In genomic region chr2:136956050-136956449, GRCh38 we compare ENCODE assay signal across 39 cellular contexts.
"Had no signal": no experiment of that assay in that cellular context is flagged by ENCODE, and none has a peak within 500 bp of the region (broad histone marks: within the 10 kb centered on the region; RNA-seq: fewer than 3 reads in every experiment).

No MANE protein-coding gene starts in this region.

- H3K9me3 ChIP-seq: ascending aorta had no signal

- H3K27me3 ChIP-seq: ascending aorta, cardiac muscle cell had no signal

- ATAC-seq: activated CD4-positive, alpha-beta T cell treated with anti-CD3 and anti-CD28 coated beads for 36 hours; activated CD4-positive, CD25-positive, alpha-beta regulatory T cell treated with anti-CD3 and anti-CD28 coated beads, Interleukin-2, amount 50 U/mL, for 24 hours; activated CD8-positive, alpha-beta memory T cell treated with anti-CD3 and anti-CD28 coated beads, Interleukin-2, amount 10 ng/mL, durations not matched to agents 7 days and 5 days; activated CD8-positive, alpha-beta T cell treated with anti-CD3 and anti-CD28 coated beads, Interleukin-2, amount 10 ng/mL, durations not matched to agents 7 days and 5 days; activated naive CD8-positive, alpha-beta T cell treated with anti-CD3 and anti-CD28 coated beads, Interleukin-2, amount 50 U/mL, for 24 hours; WTC11 had no signal

- H3K27ac Mint-ChIP-seq: activated CD4-positive, alpha-beta memory T cell treated with anti-CD3 and anti-CD28 coated beads, Interleukin-2, amount 10 ng/mL, durations not matched to agents 7 days and 5 days; activated CD4-positive, alpha-beta T cell treated with anti-CD3 and anti-CD28 coated beads for 36 hours; activated CD4-positive, alpha-beta T cell treated with anti-CD3 and anti-CD28 coated beads, Interleukin-2, amount 10 ng/mL, durations not matched to agents 7 days and 5 days; activated CD8-positive, alpha-beta memory T cell treated with anti-CD3 and anti-CD28 coated beads, Interleukin-2, amount 10 ng/mL, durations not matched to agents 7 days and 5 days; activated CD8-positive, alpha-beta T cell treated with anti-CD3 and anti-CD28 coated beads, Interleukin-2, amount 10 ng/mL, durations not matched to agents 7 days and 5 days; activated naive CD4-positive, alpha-beta T cell treated with anti-CD3 and anti-CD28 coated beads, Interleukin-2, amount 10 ng/mL, durations not matched to agents 7 days and 5 days; activated naive CD4-positive, alpha-beta T cell treated with anti-CD3 and anti-CD28 coated beads, Interleukin-2, amount 50 U/mL, for 24 hours; activated naive CD8-positive, alpha-beta T cell; activated naive CD8-positive, alpha-beta T cell treated with anti-CD3 and anti-CD28 coated beads, Interleukin-2, amount 10 ng/mL, durations not matched to agents 7 days and 5 days; activated naive CD8-positive, alpha-beta T cell treated with anti-CD3 and anti-CD28 coated beads, Interleukin-2, amount 50 U/mL, for 24 hours; activated T-cell treated with anti-CD3 and anti-CD28 coated beads, Interleukin-2, amount 50 U/mL, for 24 hours; activated T-helper 2 cell treated with anti-CD3 and anti-CD28 coated beads, Interferon-gamma antibody, Interleukin-2, Interleukin-4, amounts not matched to agents 10 μg/mL and 5 μg/mL and 100 μg/mL, durations not matched to agents 14 hours and 24 hours and 36 hours; brain; T-helper 1 cell treated with Interleukin-12 subunit alpha and Interleukin-12 subunit beta and Interleukin-4 antibody, amounts not matched to agents 30 μg/mL and 1 μg/mL, for 36 hours; T-helper 2 cell treated with Interferon-gamma antibody and Interleukin-4, amounts not matched to agents 5 μg/mL and 100 μg/mL, for 36 hours; WTC11 had no signal

- H3K4me1 ChIP-seq: ascending aorta had no signal

- H3K9me3 Mint-ChIP-seq: activated CD4-positive, alpha-beta memory T cell treated with anti-CD3 and anti-CD28 coated beads, Interleukin-2, amount 10 ng/mL, durations not matched to agents 7 days and 5 days; activated CD4-positive, alpha-beta T cell treated with anti-CD3 and anti-CD28 coated beads, Interleukin-2, amount 10 ng/mL, durations not matched to agents 7 days and 5 days; activated naive CD4-positive, alpha-beta T cell treated with anti-CD3 and anti-CD28 coated beads, Interleukin-2, amount 10 ng/mL, durations not matched to agents 7 days and 5 days; activated naive CD4-positive, alpha-beta T cell treated with anti-CD3 and anti-CD28 coated beads, Interleukin-2, amount 50 U/mL, for 24 hours; activated naive CD8-positive, alpha-beta T cell treated with anti-CD3 and anti-CD28 coated beads, Interleukin-2, amount 10 ng/mL, durations not matched to agents 7 days and 5 days; activated T-cell treated with anti-CD3 and anti-CD28 coated beads, Interleukin-2, amount 50 U/mL, for 24 hours; activated T-helper 2 cell treated with anti-CD3 and anti-CD28 coated beads, Interferon-gamma antibody, Interleukin-2, Interleukin-4, amounts not matched to agents 10 μg/mL and 5 μg/mL and 100 μg/mL, durations not matched to agents 14 hours and 24 hours and 36 hours; brain; T-helper 1 cell treated with Interleukin-12 subunit alpha and Interleukin-12 subunit beta and Interleukin-4 antibody, amounts not matched to agents 30 μg/mL and 1 μg/mL, for 36 hours; T-helper 2 cell treated with Interferon-gamma antibody and Interleukin-4, amounts not matched to agents 5 μg/mL and 100 μg/mL, for 36 hours had no signal

- FAIRE-seq: bronchial epithelial cell, TTC549 had no signal

- H3K4me3 Mint-ChIP-seq: activated CD4-positive, alpha-beta memory T cell treated with anti-CD3 and anti-CD28 coated beads, Interleukin-2, amount 10 ng/mL, durations not matched to agents 7 days and 5 days; activated CD4-positive, alpha-beta T cell treated with anti-CD3 and anti-CD28 coated beads for 36 hours; activated CD4-positive, alpha-beta T cell treated with anti-CD3 and anti-CD28 coated beads, Interleukin-2, amount 10 ng/mL, durations not matched to agents 7 days and 5 days; activated CD8-positive, alpha-beta memory T cell treated with anti-CD3 and anti-CD28 coated beads, Interleukin-2, amount 10 ng/mL, durations not matched to agents 7 days and 5 days; activated CD8-positive, alpha-beta T cell treated with anti-CD3 and anti-CD28 coated beads, Interleukin-2, amount 10 ng/mL, durations not matched to agents 7 days and 5 days; activated naive CD4-positive, alpha-beta T cell treated with anti-CD3 and anti-CD28 coated beads, Interleukin-2, amount 10 ng/mL, durations not matched to agents 7 days and 5 days; activated naive CD4-positive, alpha-beta T cell treated with anti-CD3 and anti-CD28 coated beads, Interleukin-2, amount 50 U/mL, for 24 hours; activated naive CD8-positive, alpha-beta T cell; activated naive CD8-positive, alpha-beta T cell treated with anti-CD3 and anti-CD28 coated beads, Interleukin-2, amount 10 ng/mL, durations not matched to agents 7 days and 5 days; activated naive CD8-positive, alpha-beta T cell treated with anti-CD3 and anti-CD28 coated beads, Interleukin-2, amount 50 U/mL, for 24 hours; activated T-cell treated with anti-CD3 and anti-CD28 coated beads, Interleukin-2, amount 50 U/mL, for 24 hours; brain; central memory CD8-positive, alpha-beta T cell; T-helper 1 cell treated with Interleukin-12 subunit alpha and Interleukin-12 subunit beta and Interleukin-4 antibody, amounts not matched to agents 30 μg/mL and 1 μg/mL, for 36 hours; T-helper 2 cell treated with Interferon-gamma antibody and Interleukin-4, amounts not matched to agents 5 μg/mL and 100 μg/mL, for 36 hours; WTC11 had no signal

- H3K4me1 Mint-ChIP-seq: activated CD4-positive, alpha-beta memory T cell treated with anti-CD3 and anti-CD28 coated beads, Interleukin-2, amount 10 ng/mL, durations not matched to agents 7 days and 5 days; activated CD4-positive, alpha-beta T cell treated with anti-CD3 and anti-CD28 coated beads for 36 hours; activated CD4-positive, alpha-beta T cell treated with anti-CD3 and anti-CD28 coated beads, Interleukin-2, amount 10 ng/mL, durations not matched to agents 7 days and 5 days; activated CD8-positive, alpha-beta memory T cell treated with anti-CD3 and anti-CD28 coated beads, Interleukin-2, amount 10 ng/mL, durations not matched to agents 7 days and 5 days; activated naive CD4-positive, alpha-beta T cell treated with anti-CD3 and anti-CD28 coated beads, Interleukin-2, amount 10 ng/mL, durations not matched to agents 7 days and 5 days; activated naive CD4-positive, alpha-beta T cell treated with anti-CD3 and anti-CD28 coated beads, Interleukin-2, amount 50 U/mL, for 24 hours; activated naive CD8-positive, alpha-beta T cell treated with anti-CD3 and anti-CD28 coated beads, Interleukin-2, amount 10 ng/mL, durations not matched to agents 7 days and 5 days; activated naive CD8-positive, alpha-beta T cell treated with anti-CD3 and anti-CD28 coated beads, Interleukin-2, amount 50 U/mL, for 24 hours; brain; central memory CD8-positive, alpha-beta T cell; WTC11 had no signal

- H3K27ac ChIP-seq: ascending aorta, cardiac muscle cell, WERI-Rb-1 had no signal

- DNase-seq: activated CD4-positive, alpha-beta memory T cell treated with anti-CD3 and anti-CD28 coated beads, Interleukin-2, amount 10 ng/mL, durations not matched to agents 7 days and 5 days; activated CD4-positive, alpha-beta T cell treated with anti-CD3 and anti-CD28 coated beads for 1 hour; activated CD4-positive, alpha-beta T cell treated with anti-CD3 and anti-CD28 coated beads for 36 hours; activated CD4-positive, alpha-beta T cell treated with anti-CD3 and anti-CD28 coated beads for 48 hours; activated CD4-positive, alpha-beta T cell treated with anti-CD3 and anti-CD28 coated beads, Interleukin-2, amount 10 ng/mL, durations not matched to agents 7 days and 5 days; activated CD4-positive, alpha-beta T cell treated with anti-CD3 and anti-CD28 coated beads, Interleukin-2, amount 50 U/mL, for 48 hours; activated CD4-positive, CD25-positive, alpha-beta regulatory T cell; activated CD8-positive, alpha-beta memory T cell treated with anti-CD3 and anti-CD28 coated beads for 24 hours; activated CD8-positive, alpha-beta memory T cell treated with anti-CD3 and anti-CD28 coated beads, Interleukin-2, amount 10 ng/mL, durations not matched to agents 7 days and 5 days; activated CD8-positive, alpha-beta memory T cell treated with anti-CD3 and anti-CD28 coated beads, Interleukin-2, amount 50 U/mL, for 48 hours; activated CD8-positive, alpha-beta T cell treated with anti-CD3 and anti-CD28 coated beads, Interleukin-2, amount 10 ng/mL, durations not matched to agents 7 days and 5 days; activated effector memory CD4-positive, alpha-beta T cell treated with Interleukin-2 at 50 U/mL for 16 hours; activated gamma-delta T cell; activated naive CD4-positive, alpha-beta T cell treated with anti-CD3 and anti-CD28 coated beads, Interleukin-2, amount 10 ng/mL, durations not matched to agents 7 days and 5 days; activated naive CD4-positive, alpha-beta T cell treated with Interleukin-2 at 50 U/mL for 16 hours; activated naive CD8-positive, alpha-beta T cell treated with anti-CD3 and anti-CD28 coated beads, Interleukin-2, amount 10 ng/mL, durations not matched to agents 7 days and 5 days; activated naive CD8-positive, alpha-beta T cell treated with anti-CD3 and anti-CD28 coated beads, Interleukin-2, amount 50 U/mL, for 24 hours; activated T-cell treated with anti-CD3 and anti-CD28 coated beads, Interleukin-2, amount 50 U/mL, for 24 hours; activated T-cell treated with anti-CD3 and anti-CD28 coated beads, Interleukin-2, amount 50 U/mL, for 48 hours; amygdala; anterior cingulate cortex; caudate nucleus; cerebellar nuclear complex; T-helper 2 cell; T-helper 9 cell; WERI-Rb-1 had no signal

- H3K36me3 Mint-ChIP-seq: activated CD8-positive, alpha-beta memory T cell treated with anti-CD3 and anti-CD28 coated beads, Interleukin-2, amount 10 ng/mL, durations not matched to agents 7 days and 5 days; activated naive CD4-positive, alpha-beta T cell treated with anti-CD3 and anti-CD28 coated beads, Interleukin-2, amount 10 ng/mL, durations not matched to agents 7 days and 5 days; activated naive CD4-positive, alpha-beta T cell treated with anti-CD3 and anti-CD28 coated beads, Interleukin-2, amount 50 U/mL, for 24 hours; activated naive CD8-positive, alpha-beta T cell; activated naive CD8-positive, alpha-beta T cell treated with anti-CD3 and anti-CD28 coated beads, Interleukin-2, amount 10 ng/mL, durations not matched to agents 7 days and 5 days; brain; WTC11 had no signal

- H3K27me3 Mint-ChIP-seq: activated CD4-positive, alpha-beta memory T cell treated with anti-CD3 and anti-CD28 coated beads, Interleukin-2, amount 10 ng/mL, durations not matched to agents 7 days and 5 days; activated CD4-positive, alpha-beta T cell treated with anti-CD3 and anti-CD28 coated beads for 36 hours; activated CD4-positive, alpha-beta T cell treated with anti-CD3 and anti-CD28 coated beads, Interleukin-2, amount 10 ng/mL, durations not matched to agents 7 days and 5 days; activated CD8-positive, alpha-beta memory T cell treated with anti-CD3 and anti-CD28 coated beads, Interleukin-2, amount 10 ng/mL, durations not matched to agents 7 days and 5 days; activated naive CD4-positive, alpha-beta T cell treated with anti-CD3 and anti-CD28 coated beads, Interleukin-2, amount 10 ng/mL, durations not matched to agents 7 days and 5 days; activated naive CD4-positive, alpha-beta T cell treated with anti-CD3 and anti-CD28 coated beads, Interleukin-2, amount 50 U/mL, for 24 hours; activated naive CD8-positive, alpha-beta T cell; activated naive CD8-positive, alpha-beta T cell treated with anti-CD3 and anti-CD28 coated beads, Interleukin-2, amount 10 ng/mL, durations not matched to agents 7 days and 5 days; activated naive CD8-positive, alpha-beta T cell treated with anti-CD3 and anti-CD28 coated beads, Interleukin-2, amount 50 U/mL, for 24 hours; activated T-cell treated with anti-CD3 and anti-CD28 coated beads, Interleukin-2, amount 50 U/mL, for 24 hours; central memory CD8-positive, alpha-beta T cell had no signal

- H3K4me3 ChIP-seq: ascending aorta, cardiac muscle cell had no signal

- H3K36me3 ChIP-seq: ascending aorta, cardiac muscle cell, WERI-Rb-1 had no signal
